Comparison of ENCODE assay signal across 24 cellular contexts in the genomic region with DNA sequence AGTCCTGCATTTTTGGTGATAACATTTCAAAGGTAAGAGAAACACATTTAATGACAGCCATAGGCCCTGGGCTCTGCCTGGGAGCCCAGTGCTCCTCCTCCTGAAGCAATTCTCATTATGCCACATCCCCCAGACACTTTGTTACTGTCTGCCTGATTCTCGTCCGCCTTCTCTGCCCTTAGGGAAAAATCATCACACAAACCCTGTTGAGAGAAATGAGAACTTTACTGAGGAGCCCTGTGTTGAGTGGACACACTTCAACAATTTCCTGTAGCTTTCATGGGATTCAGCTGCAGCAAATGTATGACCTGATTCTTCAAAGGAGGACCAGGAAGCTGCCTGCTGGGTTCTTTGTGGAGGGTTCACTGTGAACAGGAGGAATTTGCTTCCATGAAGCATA.
"Had no signal": no experiment of that assay in that cellular context is flagged by ENCODE, and none has a peak within 500 bp of the region (broad histone marks: within the 10 kb centered on the region; RNA-seq: fewer than 3 reads in every experiment).

No MANE protein-coding gene starts in this region.

- H3K9me3 ChIP-seq: esophagus squamous epithelium, left lung, prostate gland, suprapubic skin, thyroid gland had no signal

- DNase-seq: dermis blood vessel endothelial cell; effector memory CD4-positive, alpha-beta T cell; erythroblast; esophagus squamous epithelium; head of caudate nucleus; kidney; left lung; mesenchymal stem cell; midbrain; naive thymus-derived CD4-positive, alpha-beta T cell; nucleus accumbens; right cardiac atrium; stimulated activated CD4-positive, alpha-beta T cell treated with anti-CD3 and anti-CD28 coated beads, Interleukin-12 subunit alpha, Interleukin-12 subunit beta, amount 100 ng/mL, for 4 hours; stimulated activated CD4-positive, alpha-beta T cell treated with anti-CD3 and anti-CD28 coated beads, Interleukin-1b, Interleukin-23, amount 100 ng/mL, for 48 hours; stimulated activated CD4-positive, alpha-beta T cell treated with anti-CD3 and anti-CD28 coated beads, Interleukin-4, amount 100 ng/mL, for 1 hour; stimulated activated CD8-positive, alpha-beta memory T cell treated with anti-CD3 and anti-CD28 coated beads, Interleukin-4, amount 100 ng/mL, for 48 hours; stimulated activated naive CD4-positive, alpha-beta T cell; stimulated activated naive CD8-positive, alpha-beta T cell treated with anti-CD3 and anti-CD28 coated beads, Interleukin-15, amount 100 ng/mL, for 72 hours; thyroid gland had no signal

- H3K4me3 ChIP-seq: coronary artery, esophagus squamous epithelium, left lung, neural progenitor cell, prostate gland, skin epidermis, suprapubic skin, thyroid gland had no signal

- H3K27me3 ChIP-seq: esophagus squamous epithelium, left lung, neural progenitor cell, suprapubic skin, thyroid gland had no signal

- ATAC-seq: left lung; naive thymus-derived CD4-positive, alpha-beta T cell; right cardiac atrium; stimulated activated naive CD8-positive, alpha-beta T cell treated with anti-CD3 and anti-CD28 coated beads, Interleukin-15, amount 100 ng/mL, for 72 hours had no signal

- H3K4me1 ChIP-seq: esophagus squamous epithelium, left lung, neural progenitor cell, prostate gland, suprapubic skin, thyroid gland had no signal

- H3K4me2 ChIP-seq: neural progenitor cell had no signal

- H3K9ac ChIP-seq: neural progenitor cell had no signal

- H2AFZ ChIP-seq: neural progenitor cell had no signal

- H3K36me3 ChIP-seq: esophagus squamous epithelium, left lung, neural progenitor cell, prostate gland, suprapubic skin, thyroid gland had no signal

- H3K27ac ChIP-seq: coronary artery, esophagus squamous epithelium, left lung, neural progenitor cell, prostate gland, skin epidermis, suprapubic skin, thyroid gland had no signal
